1 cellular context compared by ENCODE assay signal in the genomic region with DNA sequence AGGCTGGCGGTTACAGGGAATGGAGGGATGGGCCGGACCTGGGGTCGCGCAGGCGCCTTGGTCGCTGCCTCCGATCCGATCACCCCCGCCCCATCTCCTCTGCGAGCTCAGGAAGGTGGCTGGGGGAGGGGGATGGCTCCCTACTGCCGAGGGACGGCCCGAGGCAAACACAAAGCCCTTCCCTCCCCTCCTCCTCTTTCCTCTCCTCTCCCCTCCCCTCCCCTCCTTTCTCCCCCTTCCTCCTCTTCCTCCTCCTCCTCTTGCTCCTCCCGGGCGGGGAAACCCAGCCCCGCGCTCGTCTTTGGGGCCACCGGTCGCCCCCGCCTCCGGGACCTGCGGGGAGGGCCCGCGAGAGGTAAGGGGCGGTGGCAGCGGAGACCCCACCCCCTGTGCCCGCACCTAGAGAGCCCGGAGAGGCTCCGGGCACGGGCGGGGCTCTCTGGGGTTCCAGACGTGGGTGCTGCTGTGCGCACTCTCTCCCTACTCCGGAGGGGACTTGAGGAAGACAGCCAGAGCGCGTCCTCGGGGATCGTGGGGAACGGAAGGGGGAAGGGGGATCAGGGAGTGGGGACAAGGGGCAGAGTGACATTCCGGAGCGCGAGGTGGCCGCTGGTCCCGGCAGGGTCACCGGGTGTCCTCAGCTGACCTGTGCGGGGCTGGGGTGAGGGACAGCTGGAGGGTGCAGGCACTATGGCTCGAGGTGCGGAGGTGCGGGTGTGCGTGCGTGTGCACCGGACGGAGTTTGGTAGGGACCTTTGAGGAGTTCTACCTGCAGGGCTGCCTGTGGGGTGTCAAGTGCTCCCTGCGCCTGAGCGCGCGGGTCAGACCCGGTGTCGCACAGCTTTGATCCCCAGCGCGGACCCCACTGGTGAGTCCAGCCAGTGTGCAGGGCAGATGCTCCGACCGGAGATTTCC.
TF ChIP-seq lines count a peak whose summit lies in the region.

A gene with protein sequence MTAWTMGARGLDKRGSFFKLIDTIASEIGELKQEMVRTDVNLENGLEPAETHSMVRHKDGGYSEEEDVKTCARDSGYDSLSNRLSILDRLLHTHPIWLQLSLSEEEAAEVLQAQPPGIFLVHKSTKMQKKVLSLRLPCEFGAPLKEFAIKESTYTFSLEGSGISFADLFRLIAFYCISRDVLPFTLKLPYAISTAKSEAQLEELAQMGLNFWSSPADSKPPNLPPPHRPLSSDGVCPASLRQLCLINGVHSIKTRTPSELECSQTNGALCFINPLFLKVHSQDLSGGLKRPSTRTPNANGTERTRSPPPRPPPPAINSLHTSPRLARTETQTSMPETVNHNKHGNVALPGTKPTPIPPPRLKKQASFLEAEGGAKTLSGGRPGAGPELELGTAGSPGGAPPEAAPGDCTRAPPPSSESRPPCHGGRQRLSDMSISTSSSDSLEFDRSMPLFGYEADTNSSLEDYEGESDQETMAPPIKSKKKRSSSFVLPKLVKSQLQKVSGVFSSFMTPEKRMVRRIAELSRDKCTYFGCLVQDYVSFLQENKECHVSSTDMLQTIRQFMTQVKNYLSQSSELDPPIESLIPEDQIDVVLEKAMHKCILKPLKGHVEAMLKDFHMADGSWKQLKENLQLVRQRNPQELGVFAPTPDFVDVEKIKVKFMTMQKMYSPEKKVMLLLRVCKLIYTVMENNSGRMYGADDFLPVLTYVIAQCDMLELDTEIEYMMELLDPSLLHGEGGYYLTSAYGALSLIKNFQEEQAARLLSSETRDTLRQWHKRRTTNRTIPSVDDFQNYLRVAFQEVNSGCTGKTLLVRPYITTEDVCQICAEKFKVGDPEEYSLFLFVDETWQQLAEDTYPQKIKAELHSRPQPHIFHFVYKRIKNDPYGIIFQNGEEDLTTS (plus strand): TSS at position 286 of the 915 bp plus-strand sequence. CDS start 131,344 bp downstream, outside the sequence.

TF ChIP-seq in HepG2, 621 proteins besides CTCF, POLR2A, EP300 and RAD21 (continued from another document and continues in another):
- TF ChIP-seq, protein P1, sequence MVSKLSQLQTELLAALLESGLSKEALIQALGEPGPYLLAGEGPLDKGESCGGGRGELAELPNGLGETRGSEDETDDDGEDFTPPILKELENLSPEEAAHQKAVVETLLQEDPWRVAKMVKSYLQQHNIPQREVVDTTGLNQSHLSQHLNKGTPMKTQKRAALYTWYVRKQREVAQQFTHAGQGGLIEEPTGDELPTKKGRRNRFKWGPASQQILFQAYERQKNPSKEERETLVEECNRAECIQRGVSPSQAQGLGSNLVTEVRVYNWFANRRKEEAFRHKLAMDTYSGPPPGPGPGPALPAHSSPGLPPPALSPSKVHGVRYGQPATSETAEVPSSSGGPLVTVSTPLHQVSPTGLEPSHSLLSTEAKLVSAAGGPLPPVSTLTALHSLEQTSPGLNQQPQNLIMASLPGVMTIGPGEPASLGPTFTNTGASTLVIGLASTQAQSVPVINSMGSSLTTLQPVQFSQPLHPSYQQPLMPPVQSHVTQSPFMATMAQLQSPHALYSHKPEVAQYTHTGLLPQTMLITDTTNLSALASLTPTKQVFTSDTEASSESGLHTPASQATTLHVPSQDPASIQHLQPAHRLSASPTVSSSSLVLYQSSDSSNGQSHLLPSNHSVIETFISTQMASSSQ (IDR thresholded peaks at IDR 0.05; ENCODE audit: low read depth), result no peak
- TF ChIP-seq, protein P1 (CRISPR knock-in tag; IDR thresholded peaks at IDR 0.05; ENCODE audit: borderline replicate concordance), result no peak; the same call in 1 of the 2 replicates
- no peak for TF ChIP-seq ZNF101 (CRISPR knock-in tag; IDR thresholded peaks at IDR 0.05; ENCODE audit: borderline replicate concordance, low read depth)
- TF ChIP-seq POLR2AphosphoS2 (IDR thresholded peaks at IDR 0.05; ENCODE audit: low read depth, low read length), result no peak
- no peak for TF ChIP-seq ZNF382 (CRISPR knock-in tag; IDR thresholded peaks at IDR 0.05; ENCODE audit: borderline replicate concordance)
- no peak for TF ChIP-seq MATR3 (CRISPR knock-in tag; IDR thresholded peaks at IDR 0.05)
- TF ChIP-seq MIXL1 (CRISPR knock-in tag; IDR thresholded peaks at IDR 0.05), result no peak
- no peak for TF ChIP-seq ZNF772 (CRISPR knock-in tag; IDR thresholded peaks at IDR 0.05)
- TF ChIP-seq, protein P2, sequence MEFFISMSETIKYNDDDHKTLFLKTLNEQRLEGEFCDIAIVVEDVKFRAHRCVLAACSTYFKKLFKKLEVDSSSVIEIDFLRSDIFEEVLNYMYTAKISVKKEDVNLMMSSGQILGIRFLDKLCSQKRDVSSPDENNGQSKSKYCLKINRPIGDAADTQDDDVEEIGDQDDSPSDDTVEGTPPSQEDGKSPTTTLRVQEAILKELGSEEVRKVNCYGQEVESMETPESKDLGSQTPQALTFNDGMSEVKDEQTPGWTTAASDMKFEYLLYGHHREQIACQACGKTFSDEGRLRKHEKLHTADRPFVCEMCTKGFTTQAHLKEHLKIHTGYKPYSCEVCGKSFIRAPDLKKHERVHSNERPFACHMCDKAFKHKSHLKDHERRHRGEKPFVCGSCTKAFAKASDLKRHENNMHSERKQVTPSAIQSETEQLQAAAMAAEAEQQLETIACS (CRISPR knock-in tag; IDR thresholded peaks at IDR 0.05), result no peak
- no peak for TF ChIP-seq ZNF530 (CRISPR knock-in tag; IDR thresholded peaks at IDR 0.05; ENCODE audit: low read depth)
- TF ChIP-seq ZNF749 (CRISPR knock-in tag; IDR thresholded peaks at IDR 0.05; ENCODE audit: borderline replicate concordance), result 0 out of 2 replicates have a peak, but pooled peaks have one; percentile 69
- TF ChIP-seq HDAC1 (CRISPR knock-in tag; IDR thresholded peaks at IDR 0.05), result peak; percentile 72; the same call in 1 of the 2 replicates
- TF ChIP-seq, protein P3, sequence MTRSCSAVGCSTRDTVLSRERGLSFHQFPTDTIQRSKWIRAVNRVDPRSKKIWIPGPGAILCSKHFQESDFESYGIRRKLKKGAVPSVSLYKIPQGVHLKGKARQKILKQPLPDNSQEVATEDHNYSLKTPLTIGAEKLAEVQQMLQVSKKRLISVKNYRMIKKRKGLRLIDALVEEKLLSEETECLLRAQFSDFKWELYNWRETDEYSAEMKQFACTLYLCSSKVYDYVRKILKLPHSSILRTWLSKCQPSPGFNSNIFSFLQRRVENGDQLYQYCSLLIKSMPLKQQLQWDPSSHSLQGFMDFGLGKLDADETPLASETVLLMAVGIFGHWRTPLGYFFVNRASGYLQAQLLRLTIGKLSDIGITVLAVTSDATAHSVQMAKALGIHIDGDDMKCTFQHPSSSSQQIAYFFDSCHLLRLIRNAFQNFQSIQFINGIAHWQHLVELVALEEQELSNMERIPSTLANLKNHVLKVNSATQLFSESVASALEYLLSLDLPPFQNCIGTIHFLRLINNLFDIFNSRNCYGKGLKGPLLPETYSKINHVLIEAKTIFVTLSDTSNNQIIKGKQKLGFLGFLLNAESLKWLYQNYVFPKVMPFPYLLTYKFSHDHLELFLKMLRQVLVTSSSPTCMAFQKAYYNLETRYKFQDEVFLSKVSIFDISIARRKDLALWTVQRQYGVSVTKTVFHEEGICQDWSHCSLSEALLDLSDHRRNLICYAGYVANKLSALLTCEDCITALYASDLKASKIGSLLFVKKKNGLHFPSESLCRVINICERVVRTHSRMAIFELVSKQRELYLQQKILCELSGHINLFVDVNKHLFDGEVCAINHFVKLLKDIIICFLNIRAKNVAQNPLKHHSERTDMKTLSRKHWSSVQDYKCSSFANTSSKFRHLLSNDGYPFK (CRISPR knock-in tag; IDR thresholded peaks at IDR 0.05; ENCODE audit: borderline replicate concordance), result no peak; the same call in 1 of the 2 replicates
- no peak for TF ChIP-seq ZNF746 (CRISPR knock-in tag; IDR thresholded peaks at IDR 0.05)
- no peak for TF ChIP-seq MAFG (CRISPR knock-in tag; IDR thresholded peaks at IDR 0.05)
- no peak for TF ChIP-seq TP53 (CRISPR knock-in tag; conservative IDR thresholded peaks at IDR 0.05)
- TF ChIP-seq, protein P4, sequence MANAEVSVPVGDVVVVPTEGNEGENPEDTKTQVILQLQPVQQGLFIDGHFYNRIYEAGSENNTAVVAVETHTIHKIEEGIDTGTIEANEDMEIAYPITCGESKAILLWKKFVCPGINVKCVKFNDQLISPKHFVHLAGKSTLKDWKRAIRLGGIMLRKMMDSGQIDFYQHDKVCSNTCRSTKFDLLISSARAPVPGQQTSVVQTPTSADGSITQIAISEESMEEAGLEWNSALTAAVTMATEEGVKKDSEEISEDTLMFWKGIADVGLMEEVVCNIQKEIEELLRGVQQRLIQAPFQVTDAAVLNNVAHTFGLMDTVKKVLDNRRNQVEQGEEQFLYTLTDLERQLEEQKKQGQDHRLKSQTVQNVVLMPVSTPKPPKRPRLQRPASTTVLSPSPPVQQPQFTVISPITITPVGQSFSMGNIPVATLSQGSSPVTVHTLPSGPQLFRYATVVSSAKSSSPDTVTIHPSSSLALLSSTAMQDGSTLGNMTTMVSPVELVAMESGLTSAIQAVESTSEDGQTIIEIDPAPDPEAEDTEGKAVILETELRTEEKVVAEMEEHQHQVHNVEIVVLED (CRISPR knock-in tag; IDR thresholded peaks at IDR 0.05; ENCODE audit: borderline replicate concordance), result no peak
- TF ChIP-seq, protein P5, sequence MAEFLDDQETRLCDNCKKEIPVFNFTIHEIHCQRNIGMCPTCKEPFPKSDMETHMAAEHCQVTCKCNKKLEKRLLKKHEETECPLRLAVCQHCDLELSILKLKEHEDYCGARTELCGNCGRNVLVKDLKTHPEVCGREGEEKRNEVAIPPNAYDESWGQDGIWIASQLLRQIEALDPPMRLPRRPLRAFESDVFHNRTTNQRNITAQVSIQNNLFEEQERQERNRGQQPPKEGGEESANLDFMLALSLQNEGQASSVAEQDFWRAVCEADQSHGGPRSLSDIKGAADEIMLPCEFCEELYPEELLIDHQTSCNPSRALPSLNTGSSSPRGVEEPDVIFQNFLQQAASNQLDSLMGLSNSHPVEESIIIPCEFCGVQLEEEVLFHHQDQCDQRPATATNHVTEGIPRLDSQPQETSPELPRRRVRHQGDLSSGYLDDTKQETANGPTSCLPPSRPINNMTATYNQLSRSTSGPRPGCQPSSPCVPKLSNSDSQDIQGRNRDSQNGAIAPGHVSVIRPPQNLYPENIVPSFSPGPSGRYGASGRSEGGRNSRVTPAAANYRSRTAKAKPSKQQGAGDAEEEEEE (CRISPR knock-in tag; IDR thresholded peaks at IDR 0.05; ENCODE audit: borderline replicate concordance), result no peak
- TF ChIP-seq, protein P6, sequence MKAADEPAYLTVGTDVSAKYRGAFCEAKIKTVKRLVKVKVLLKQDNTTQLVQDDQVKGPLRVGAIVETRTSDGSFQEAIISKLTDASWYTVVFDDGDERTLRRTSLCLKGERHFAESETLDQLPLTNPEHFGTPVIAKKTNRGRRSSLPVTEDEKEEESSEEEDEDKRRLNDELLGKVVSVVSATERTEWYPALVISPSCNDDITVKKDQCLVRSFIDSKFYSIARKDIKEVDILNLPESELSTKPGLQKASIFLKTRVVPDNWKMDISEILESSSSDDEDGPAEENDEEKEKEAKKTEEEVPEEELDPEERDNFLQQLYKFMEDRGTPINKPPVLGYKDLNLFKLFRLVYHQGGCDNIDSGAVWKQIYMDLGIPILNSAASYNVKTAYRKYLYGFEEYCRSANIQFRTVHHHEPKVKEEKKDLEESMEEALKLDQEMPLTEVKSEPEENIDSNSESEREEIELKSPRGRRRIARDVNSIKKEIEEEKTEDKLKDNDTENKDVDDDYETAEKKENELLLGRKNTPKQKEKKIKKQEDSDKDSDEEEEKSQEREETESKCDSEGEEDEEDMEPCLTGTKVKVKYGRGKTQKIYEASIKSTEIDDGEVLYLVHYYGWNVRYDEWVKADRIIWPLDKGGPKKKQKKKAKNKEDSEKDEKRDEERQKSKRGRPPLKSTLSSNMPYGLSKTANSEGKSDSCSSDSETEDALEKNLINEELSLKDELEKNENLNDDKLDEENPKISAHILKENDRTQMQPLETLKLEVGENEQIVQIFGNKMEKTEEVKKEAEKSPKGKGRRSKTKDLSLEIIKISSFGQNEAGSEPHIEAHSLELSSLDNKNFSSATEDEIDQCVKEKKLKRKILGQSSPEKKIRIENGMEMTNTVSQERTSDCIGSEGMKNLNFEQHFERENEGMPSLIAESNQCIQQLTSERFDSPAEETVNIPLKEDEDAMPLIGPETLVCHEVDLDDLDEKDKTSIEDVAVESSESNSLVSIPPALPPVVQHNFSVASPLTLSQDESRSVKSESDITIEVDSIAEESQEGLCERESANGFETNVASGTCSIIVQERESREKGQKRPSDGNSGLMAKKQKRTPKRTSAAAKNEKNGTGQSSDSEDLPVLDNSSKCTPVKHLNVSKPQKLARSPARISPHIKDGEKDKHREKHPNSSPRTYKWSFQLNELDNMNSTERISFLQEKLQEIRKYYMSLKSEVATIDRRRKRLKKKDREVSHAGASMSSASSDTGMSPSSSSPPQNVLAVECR (CRISPR knock-in tag; IDR thresholded peaks at IDR 0.05; ENCODE audit: borderline replicate concordance), result peak; percentile 16; the same call in 1 of the 2 replicates
- no peak for TF ChIP-seq THYN1 (CRISPR knock-in tag; IDR thresholded peaks at IDR 0.05; ENCODE audit: borderline replicate concordance, low read depth)
- TF ChIP-seq ETV6 (CRISPR knock-in tag; conservative IDR thresholded peaks at IDR 0.05), result no peak; the same call in 1 of the 2 replicates
- no peak for TF ChIP-seq ZNF720 (CRISPR knock-in tag; IDR thresholded peaks at IDR 0.05)
- TF ChIP-seq ZNF567 (CRISPR knock-in tag; IDR thresholded peaks at IDR 0.05; ENCODE audit: borderline replicate concordance), result peak; percentile 48; the same call in 1 of the 2 replicates
- TF ChIP-seq ZNF569 (CRISPR knock-in tag; IDR thresholded peaks at IDR 0.05; ENCODE audit: borderline replicate concordance), result no peak
- no peak for TF ChIP-seq SMC3 (IDR thresholded peaks at IDR 0.05; ENCODE audit: low read length)
- no peak for TF ChIP-seq ZMYM3 (CRISPR knock-in tag; IDR thresholded peaks at IDR 0.05)
- TF ChIP-seq ZNF776 (CRISPR knock-in tag; IDR thresholded peaks at IDR 0.05), result no peak
- no peak for TF ChIP-seq STAT5B (CRISPR knock-in tag; IDR thresholded peaks at IDR 0.05)
- no peak for TF ChIP-seq ATM (IDR thresholded peaks at IDR 0.05; ENCODE audit: borderline replicate concordance)
- TF ChIP-seq, protein P7, sequence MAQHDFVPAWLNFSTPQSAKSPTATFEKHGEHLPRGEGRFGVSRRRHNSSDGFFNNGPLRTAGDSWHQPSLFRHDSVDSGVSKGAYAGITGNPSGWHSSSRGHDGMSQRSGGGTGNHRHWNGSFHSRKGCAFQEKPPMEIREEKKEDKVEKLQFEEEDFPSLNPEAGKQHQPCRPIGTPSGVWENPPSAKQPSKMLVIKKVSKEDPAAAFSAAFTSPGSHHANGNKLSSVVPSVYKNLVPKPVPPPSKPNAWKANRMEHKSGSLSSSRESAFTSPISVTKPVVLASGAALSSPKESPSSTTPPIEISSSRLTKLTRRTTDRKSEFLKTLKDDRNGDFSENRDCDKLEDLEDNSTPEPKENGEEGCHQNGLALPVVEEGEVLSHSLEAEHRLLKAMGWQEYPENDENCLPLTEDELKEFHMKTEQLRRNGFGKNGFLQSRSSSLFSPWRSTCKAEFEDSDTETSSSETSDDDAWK (CRISPR knock-in tag; IDR thresholded peaks at IDR 0.05), result no peak
